ENCODE assay signal across 33 cellular contexts in the genomic region with DNA sequence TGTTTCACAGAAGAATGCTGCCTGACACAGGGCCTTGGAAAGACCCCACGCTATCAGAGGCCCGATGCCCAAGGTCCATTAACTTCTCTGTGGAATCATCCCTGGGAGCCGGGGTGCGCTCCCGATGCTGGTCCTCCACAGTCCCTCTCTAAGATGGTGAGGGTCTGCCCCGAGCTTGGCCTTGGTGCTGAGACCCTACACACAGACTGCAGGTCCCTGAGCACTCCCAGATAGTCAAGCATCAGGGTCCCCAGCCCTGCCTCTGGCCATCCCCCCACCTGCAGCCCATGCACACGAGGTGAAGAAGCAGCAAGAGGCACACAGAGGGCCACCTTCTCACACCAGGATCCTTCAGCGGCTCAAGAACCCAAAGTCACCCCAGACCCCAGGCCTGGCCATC.
"Had no signal": no experiment of that assay in that cellular context is flagged by ENCODE, and none has a peak within 500 bp of the region (broad histone marks: within the 10 kb centered on the region; RNA-seq: fewer than 3 reads in every experiment).

No MANE protein-coding gene starts in this region.

- H3K27me3 ChIP-seq: ascending aorta, breast epithelium, cardiac muscle cell, heart left ventricle had no signal

- DNase-seq: activated B cell treated with CpG ODN at 0.5 μM for 24 hours; activated CD4-positive, alpha-beta T cell treated with anti-CD3 and anti-CD28 coated beads for 48 hours; activated CD4-positive, alpha-beta T cell treated with anti-CD3 and anti-CD28 coated beads, Interleukin-2, amount 50 U/mL, for 1 hour; activated CD4-positive, alpha-beta T cell treated with anti-CD3 and anti-CD28 coated beads, Interleukin-2, amount 50 U/mL, for 48 hours; activated CD8-positive, alpha-beta memory T cell treated with anti-CD3 and anti-CD28 coated beads for 24 hours; activated CD8-positive, alpha-beta memory T cell treated with anti-CD3 and anti-CD28 coated beads, Interleukin-2, amount 50 U/mL, for 48 hours; activated CD8-positive, alpha-beta T cell treated with anti-CD3 and anti-CD28 coated beads for 36 hours; activated gamma-delta T cell; activated naive CD4-positive, alpha-beta T cell; activated naive CD4-positive, alpha-beta T cell treated with anti-CD3 and anti-CD28 coated beads, Interleukin-2, amount 10 ng/mL, durations not matched to agents 7 days and 5 days; activated naive CD8-positive, alpha-beta T cell treated with anti-CD3 and anti-CD28 coated beads, Interleukin-2, amount 10 ng/mL, durations not matched to agents 7 days and 5 days; activated T-cell treated with anti-CD3 and anti-CD28 coated beads for 4 hours; activated T-cell treated with anti-CD3 and anti-CD28 coated beads, Interleukin-2, amount 50 U/mL, for 24 hours; activated T-cell treated with anti-CD3 and anti-CD28 coated beads, Interleukin-2, amount 50 U/mL, for 72 hours; central memory CD4-positive, alpha-beta T cell; cerebellar nuclear complex; dorsolateral prefrontal cortex; effector memory CD4-positive, alpha-beta T cell; endodermal cell; foreskin fibroblast; glutamatergic neuron; heart left ventricle; T-helper 1 cell; T-helper 17 cell; T1000; WERI-Rb-1 had no signal

- H3K4me3 ChIP-seq: ascending aorta, breast epithelium, cardiac muscle cell, coronary artery, dorsolateral prefrontal cortex, heart left ventricle had no signal

- H3K9me3 ChIP-seq: ascending aorta, breast epithelium, heart left ventricle had no signal

- FAIRE-seq: frontal cortex had no signal

- H3K36me3 ChIP-seq: ascending aorta, breast epithelium, cardiac muscle cell, heart left ventricle, WERI-Rb-1 had no signal

- H3K27ac ChIP-seq: ascending aorta, breast epithelium, cardiac muscle cell, coronary artery, dorsolateral prefrontal cortex, heart left ventricle, WERI-Rb-1 had no signal

- ATAC-seq: activated CD4-positive, CD25-positive, alpha-beta regulatory T cell treated with anti-CD3 and anti-CD28 coated beads, Interleukin-2, amount 50 U/mL, for 24 hours; activated CD8-positive, alpha-beta T cell treated with anti-CD3 and anti-CD28 coated beads for 36 hours; activated naive CD4-positive, alpha-beta T cell treated with anti-CD3 and anti-CD28 coated beads, Interleukin-2, amount 50 U/mL, for 72 hours; activated T-cell treated with anti-CD3 and anti-CD28 coated beads, Interleukin-2, amount 50 U/mL, for 72 hours; heart left ventricle; T-helper 17 cell had no signal

- H3K4me1 ChIP-seq: ascending aorta, breast epithelium, heart left ventricle had no signal
